Comparison of ENCODE assay signal across 11 cellular contexts in the genomic region with DNA sequence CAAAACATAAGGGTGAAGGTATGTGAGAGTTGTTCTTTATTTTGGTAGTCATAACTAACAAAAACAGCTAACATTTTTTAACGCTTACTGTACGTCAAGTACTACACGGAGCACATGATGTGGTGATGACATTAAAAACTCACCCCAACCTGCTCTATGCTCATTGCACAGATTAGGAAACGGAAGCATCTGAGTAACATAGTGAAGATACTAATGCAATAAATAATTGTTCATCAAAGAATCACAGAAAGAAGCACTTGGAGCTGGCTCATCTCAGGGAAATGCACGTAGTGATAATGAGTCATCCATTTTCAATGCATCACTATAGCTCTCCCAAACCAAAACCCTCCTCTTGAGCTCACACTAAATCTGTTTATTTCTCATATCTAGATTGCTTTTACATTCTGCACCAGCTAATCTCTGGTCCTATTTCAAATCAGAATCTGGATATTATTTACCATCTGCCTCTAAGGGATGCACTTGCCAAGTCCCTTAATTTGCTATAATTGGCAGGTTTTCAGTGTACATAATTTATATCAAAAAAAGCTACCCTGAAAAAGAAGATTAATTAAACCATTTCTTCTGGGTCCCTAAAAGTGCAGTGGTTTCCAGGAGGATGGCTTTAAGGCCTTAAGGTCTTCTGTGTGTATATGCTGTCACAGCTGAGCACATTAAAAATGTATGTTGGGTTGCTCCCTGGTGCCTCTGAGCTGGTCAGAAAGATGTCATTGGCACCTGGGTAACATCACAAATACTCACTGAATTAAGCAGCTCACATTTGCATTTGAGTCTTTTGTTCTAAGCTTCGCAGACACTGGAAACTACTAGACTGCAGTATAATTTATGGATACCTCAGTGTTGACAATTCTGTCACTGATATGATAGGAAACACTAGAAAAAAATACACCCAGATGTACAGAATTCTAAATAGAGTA.
DNase-seq lines count a peak whose midpoint lies in the region; ATAC-seq, FAIRE-seq and TF ChIP-seq lines count a peak whose summit lies in the region.
"Had no signal": no experiment of that assay in that cellular context is flagged by ENCODE, and none has a peak within 500 bp of the region (broad histone marks: within the 10 kb centered on the region; RNA-seq: fewer than 3 reads in every experiment).

No MANE protein-coding gene starts in this region.

- no peaks in the 10 kb centered on the region for H3K9me3 ChIP-seq in mesodermal cell (ENCODE audit: control insufficient read depth, low read length)
- H3K9me3 ChIP-seq: right atrium auricular region had no signal

- H3K27me3 ChIP-seq in bronchial epithelial cell (ENCODE audit: control insufficient read depth, insufficient read depth, low read length) (no peaks in the 10 kb centered on the region), dorsolateral prefrontal cortex (no peaks in the 10 kb centered on the region)
- H3K27me3 ChIP-seq: right atrium auricular region had no signal

- in situ Hi-C loops in Caki2 (cut with HindIII; ENCODE audit: low pct_unique_long_range_greater_than_20kb, low sequenced_read_pairs), result no loop called here

- TF ChIP-seq CTCF in bronchial epithelial cell (IDR thresholded peaks at IDR 0.05; ENCODE audit: insufficient read depth, low read length, severe bottlenecking) (no peak), dorsolateral prefrontal cortex (IDR thresholded peaks at IDR 0.05 in 54 of 56, conservative IDR thresholded peaks at IDR 0.05 in 2 of 56; ENCODE audit: low read depth in 1 of 56, partially characterized antibody in 56 of 56) (no peak)

- ATAC-seq in GM19467 (IDR thresholded peaks at IDR 0.05; ENCODE audit: unreplicated experiment) (no peak), HG02840 (IDR thresholded peaks at IDR 0.05; ENCODE audit: low FRiP score, unreplicated experiment) (no peak)

- intact Hi-C loops in dorsolateral prefrontal cortex (cut with DNase I), result no loop called here

- H3K36me3 ChIP-seq in bronchial epithelial cell (ENCODE audit: control insufficient read depth, insufficient read depth, low read length) (no peaks in the 10 kb centered on the region), mesodermal cell (ENCODE audit: control insufficient read depth, insufficient read depth, low read length) (no peaks in the 10 kb centered on the region)
- H3K36me3 ChIP-seq: right atrium auricular region had no signal

- WGBS in mesodermal cell (ENCODE audit: insufficient coverage in 2 of 2), 2 experiments, result 100% methylated on average over 1 to 2 of the region's 6 CpGs

- peak; percentile 83 for FAIRE-seq in bronchial epithelial cell (lab: Jason Lieb, UNC)
- FAIRE-seq: kidney had no signal

- H3K4me3 ChIP-seq in bronchial epithelial cell (ENCODE audit: low read depth, low read length) (no peak overlapping the region), mesodermal cell (ENCODE audit: extremely low read depth, insufficient read depth, low read length, poor library complexity, severe bottlenecking) (no peak overlapping the region), dorsolateral prefrontal cortex (no peak overlapping the region)
- H3K4me3 ChIP-seq: right atrium auricular region had no signal

- DNase-seq in Caki2 (ENCODE audit: low read depth) (peak; percentile 89), NCI-H146 (lab: John Stamatoyannopoulos, UW) (peak; percentile 37), bronchial epithelial cell (ENCODE audit: low read depth) (peak; percentile 90), NCI-H774 (lab: John Stamatoyannopoulos, UW) (no peak), dorsolateral prefrontal cortex (no peak)
- DNase-seq: kidney; stimulated activated CD8-positive, alpha-beta memory T cell treated with anti-CD3 and anti-CD28 coated beads, Interleukin-4, amount 100 ng/mL, for 48 hours had no signal

- H3K27ac ChIP-seq in mesodermal cell (ENCODE audit: low read depth, low read length, severe bottlenecking), result peak overlapping the region; percentile 30
- peak overlapping the region in 4 of 59 donors; percentile 3 to 23 (median 16) for H3K27ac ChIP-seq in dorsolateral prefrontal cortex

- H3K4me1 ChIP-seq in mesodermal cell (ENCODE audit: control insufficient read depth, insufficient read depth, low read length, poor library complexity, severe bottlenecking), result peaks cover 23% of the 10 kb centered on the region
- H3K4me1 ChIP-seq: right atrium auricular region had no signal

Comparison
In these comparisons a context has a peak if more than half of its experiments do, and no peak if none do; other contexts are left out.
1. DNase-seq: peak in Caki2 (single experiment), NCI-H146 (single experiment) and bronchial epithelial cell (single experiment); none in NCI-H774 (single experiment) and dorsolateral prefrontal cortex (0 of 10).